8 cellular contexts compared by ENCODE assay signal in genomic region chr17:56960596-56961538, GRCh38. TPM values are rescaled to one million over a fixed set of nuclear protein-coding genes. Genes with fewer than 3 reads are reported as not detected.
DNase-seq lines count a peak whose midpoint lies in the region; ATAC-seq and TF ChIP-seq lines count a peak whose summit lies in the region.

Gene COIL, minus strand, starts transcription at chr17:56961050. Its CDS starts 31 bp downstream, at chr17:56961019.

- no peak for TF ChIP-seq POLR2A in lower leg skin (IDR thresholded peaks at IDR 0.05)

- peak; percentile 85 to 94 (median 93) for DNase-seq in CD4-positive, CD25-positive, alpha-beta regulatory T cell
- DNase-seq in NCI-H748 (lab: John Stamatoyannopoulos, UW; ENCODE audit: unreplicated experiment): peak; percentile 95
- peak; percentile 90 to 92 for DNase-seq in activated CD4-positive, alpha-beta T cell treated with anti-CD3 and anti-CD28 coated beads, Interleukin-2, amount 50 U/mL, for 24 hours (ENCODE audit: low read depth in 1 of 2, low spot score in 1 of 2)
- DNase-seq in dermis blood vessel endothelial cell: peak; percentile 96
- peak; percentile 89 to 98 for DNase-seq in lower leg skin (ENCODE audit: low spot score in 2 of 2)
- peak; percentile 89 to 96 for DNase-seq in stimulated activated CD4-positive, alpha-beta T cell treated with anti-CD3 and anti-CD28 coated beads, Interleukin-4, amount 100 ng/mL, for 48 hours (ENCODE audit: low read depth in 2 of 2)

- 4 to 5% methylated on average over 51 to 56 of the region's 59 CpGs for WGBS in lower leg skin, 2 donors

- H3K4me3 Mint-ChIP-seq in CD4-positive, CD25-positive, alpha-beta regulatory T cell: peak within 1 kb of the TSS; percentile 90 to 91 (median 90)

- H3K27me3 ChIP-seq in CD4-positive, CD25-positive, alpha-beta regulatory T cell (ENCODE audit: control insufficient read depth, insufficient read depth, low read length): no peaks in the 10 kb centered on the region

- peaks cover 9% of the 10 kb centered on the region for H3K27me3 Mint-ChIP-seq in CD4-positive, CD25-positive, alpha-beta regulatory T cell

- peak within 1 kb of the TSS; percentile 90 for H3K27ac ChIP-seq in CD4-positive, CD25-positive, alpha-beta regulatory T cell (ENCODE audit: insufficient read depth, low read length, poor library complexity, severe bottlenecking)

- peaks cover 11 to 37% (median 20%) of the 10 kb centered on the region in 4 donors for H3K4me1 Mint-ChIP-seq in CD4-positive, CD25-positive, alpha-beta regulatory T cell

- H3K9me3 Mint-ChIP-seq in CD4-positive, CD25-positive, alpha-beta regulatory T cell: peaks cover 0 to 3% (median 0%) of the 10 kb centered on the region in 7 donors

- intact Hi-C loops in lower leg skin (cut with DNase I; ENCODE audit: low total_unique reads): no loop called here

- H3K36me3 ChIP-seq in CD4-positive, CD25-positive, alpha-beta regulatory T cell (ENCODE audit: control insufficient read depth, insufficient read depth, low read length): peaks cover 6% of the 10 kb centered on the region

- peaks cover 8% of the 10 kb centered on the region for H3K36me3 Mint-ChIP-seq in CD4-positive, CD25-positive, alpha-beta regulatory T cell

- ATAC-seq in CD4-positive, CD25-positive, alpha-beta regulatory T cell (ENCODE audit: low read depth in 2 of 2): peak; percentile 98 to 99
- ATAC-seq in GM19372 (IDR thresholded peaks at IDR 0.05; ENCODE audit: low read depth, unreplicated experiment) (peak; percentile 94), HG03558 (IDR thresholded peaks at IDR 0.05; ENCODE audit: extremely low read depth, unreplicated experiment) (peak; percentile 84)

- TF ChIP-seq CTCF in lower leg skin (IDR thresholded peaks at IDR 0.05): peak in 1 of 3 donors; percentile 96

- H3K4me3 ChIP-seq in CD4-positive, CD25-positive, alpha-beta regulatory T cell (ENCODE audit: low read depth, low read length): peak within 1 kb of the TSS; percentile 80
- peak within 1 kb of the TSS; percentile 100 for H3K4me3 ChIP-seq in lower leg skin (ENCODE audit: low read depth, poor library complexity, severe bottlenecking)

- H3K4me1 ChIP-seq in CD4-positive, CD25-positive, alpha-beta regulatory T cell (ENCODE audit: control insufficient read depth, insufficient read depth, low read length, poor library complexity, severe bottlenecking): peaks cover 15% of the 10 kb centered on the region

- H3K9me3 ChIP-seq in CD4-positive, CD25-positive, alpha-beta regulatory T cell (ENCODE audit: control insufficient read depth in 2 of 2, low read length in 2 of 2): no peaks in the 10 kb centered on the region

- H3K27ac Mint-ChIP-seq in CD4-positive, CD25-positive, alpha-beta regulatory T cell: peak within 1 kb of the TSS; percentile 43 to 94 (median 90)

RNA-seq across cellular contexts. Expression of gene COIL, which starts in this region (rescaled TPM):
- total RNA-seq in CD4-positive, CD25-positive, alpha-beta regulatory T cell: 19.3 TPM
- 10 to 100 TPM; 15.4 to 21.4 (median 17.9) TPM for polyA plus RNA-seq in CD4-positive, CD25-positive, alpha-beta regulatory T cell
- total RNA-seq in dermis blood vessel endothelial cell (16.5 and 18.8 TPM in 2 replicates), lower leg skin (10 to 100 TPM; 11.5 to 17.3 (median 13.5) TPM)

Comparison
In these comparisons a context has a peak if more than half of its experiments do, and no peak if none do; other contexts are left out.
1. Peak in every context shown above with its lines: DNase-seq, ATAC-seq, H3K4me3 ChIP-seq and H3K27ac ChIP-seq.